ENCODE assay signal across 1 cellular context in the genomic region with DNA sequence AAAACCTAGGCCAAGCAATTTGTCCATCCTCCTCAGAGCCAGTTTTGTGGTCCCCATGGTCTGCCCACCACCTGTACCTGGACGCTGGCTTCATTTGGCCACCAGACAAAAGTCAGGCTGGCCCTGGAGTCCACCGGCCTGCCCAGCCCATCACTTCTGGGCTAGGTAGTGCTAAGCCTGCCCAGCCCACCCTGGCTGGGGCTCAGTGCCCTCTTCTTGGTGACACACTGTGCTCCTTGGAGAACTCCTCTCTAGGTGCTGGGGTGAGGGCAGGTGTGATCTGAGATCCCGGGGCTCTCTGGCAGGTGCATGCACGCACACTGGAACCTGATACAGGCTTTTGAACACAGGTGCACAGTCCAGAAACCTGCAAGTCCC.
TF ChIP-seq lines count a peak whose summit lies in the region.

No MANE protein-coding gene starts in this region.

TF ChIP-seq in GM23338, 12 proteins besides CTCF, POLR2A, EP300 and RAD21 (continued from another document):
- TF ChIP-seq, protein P1, sequence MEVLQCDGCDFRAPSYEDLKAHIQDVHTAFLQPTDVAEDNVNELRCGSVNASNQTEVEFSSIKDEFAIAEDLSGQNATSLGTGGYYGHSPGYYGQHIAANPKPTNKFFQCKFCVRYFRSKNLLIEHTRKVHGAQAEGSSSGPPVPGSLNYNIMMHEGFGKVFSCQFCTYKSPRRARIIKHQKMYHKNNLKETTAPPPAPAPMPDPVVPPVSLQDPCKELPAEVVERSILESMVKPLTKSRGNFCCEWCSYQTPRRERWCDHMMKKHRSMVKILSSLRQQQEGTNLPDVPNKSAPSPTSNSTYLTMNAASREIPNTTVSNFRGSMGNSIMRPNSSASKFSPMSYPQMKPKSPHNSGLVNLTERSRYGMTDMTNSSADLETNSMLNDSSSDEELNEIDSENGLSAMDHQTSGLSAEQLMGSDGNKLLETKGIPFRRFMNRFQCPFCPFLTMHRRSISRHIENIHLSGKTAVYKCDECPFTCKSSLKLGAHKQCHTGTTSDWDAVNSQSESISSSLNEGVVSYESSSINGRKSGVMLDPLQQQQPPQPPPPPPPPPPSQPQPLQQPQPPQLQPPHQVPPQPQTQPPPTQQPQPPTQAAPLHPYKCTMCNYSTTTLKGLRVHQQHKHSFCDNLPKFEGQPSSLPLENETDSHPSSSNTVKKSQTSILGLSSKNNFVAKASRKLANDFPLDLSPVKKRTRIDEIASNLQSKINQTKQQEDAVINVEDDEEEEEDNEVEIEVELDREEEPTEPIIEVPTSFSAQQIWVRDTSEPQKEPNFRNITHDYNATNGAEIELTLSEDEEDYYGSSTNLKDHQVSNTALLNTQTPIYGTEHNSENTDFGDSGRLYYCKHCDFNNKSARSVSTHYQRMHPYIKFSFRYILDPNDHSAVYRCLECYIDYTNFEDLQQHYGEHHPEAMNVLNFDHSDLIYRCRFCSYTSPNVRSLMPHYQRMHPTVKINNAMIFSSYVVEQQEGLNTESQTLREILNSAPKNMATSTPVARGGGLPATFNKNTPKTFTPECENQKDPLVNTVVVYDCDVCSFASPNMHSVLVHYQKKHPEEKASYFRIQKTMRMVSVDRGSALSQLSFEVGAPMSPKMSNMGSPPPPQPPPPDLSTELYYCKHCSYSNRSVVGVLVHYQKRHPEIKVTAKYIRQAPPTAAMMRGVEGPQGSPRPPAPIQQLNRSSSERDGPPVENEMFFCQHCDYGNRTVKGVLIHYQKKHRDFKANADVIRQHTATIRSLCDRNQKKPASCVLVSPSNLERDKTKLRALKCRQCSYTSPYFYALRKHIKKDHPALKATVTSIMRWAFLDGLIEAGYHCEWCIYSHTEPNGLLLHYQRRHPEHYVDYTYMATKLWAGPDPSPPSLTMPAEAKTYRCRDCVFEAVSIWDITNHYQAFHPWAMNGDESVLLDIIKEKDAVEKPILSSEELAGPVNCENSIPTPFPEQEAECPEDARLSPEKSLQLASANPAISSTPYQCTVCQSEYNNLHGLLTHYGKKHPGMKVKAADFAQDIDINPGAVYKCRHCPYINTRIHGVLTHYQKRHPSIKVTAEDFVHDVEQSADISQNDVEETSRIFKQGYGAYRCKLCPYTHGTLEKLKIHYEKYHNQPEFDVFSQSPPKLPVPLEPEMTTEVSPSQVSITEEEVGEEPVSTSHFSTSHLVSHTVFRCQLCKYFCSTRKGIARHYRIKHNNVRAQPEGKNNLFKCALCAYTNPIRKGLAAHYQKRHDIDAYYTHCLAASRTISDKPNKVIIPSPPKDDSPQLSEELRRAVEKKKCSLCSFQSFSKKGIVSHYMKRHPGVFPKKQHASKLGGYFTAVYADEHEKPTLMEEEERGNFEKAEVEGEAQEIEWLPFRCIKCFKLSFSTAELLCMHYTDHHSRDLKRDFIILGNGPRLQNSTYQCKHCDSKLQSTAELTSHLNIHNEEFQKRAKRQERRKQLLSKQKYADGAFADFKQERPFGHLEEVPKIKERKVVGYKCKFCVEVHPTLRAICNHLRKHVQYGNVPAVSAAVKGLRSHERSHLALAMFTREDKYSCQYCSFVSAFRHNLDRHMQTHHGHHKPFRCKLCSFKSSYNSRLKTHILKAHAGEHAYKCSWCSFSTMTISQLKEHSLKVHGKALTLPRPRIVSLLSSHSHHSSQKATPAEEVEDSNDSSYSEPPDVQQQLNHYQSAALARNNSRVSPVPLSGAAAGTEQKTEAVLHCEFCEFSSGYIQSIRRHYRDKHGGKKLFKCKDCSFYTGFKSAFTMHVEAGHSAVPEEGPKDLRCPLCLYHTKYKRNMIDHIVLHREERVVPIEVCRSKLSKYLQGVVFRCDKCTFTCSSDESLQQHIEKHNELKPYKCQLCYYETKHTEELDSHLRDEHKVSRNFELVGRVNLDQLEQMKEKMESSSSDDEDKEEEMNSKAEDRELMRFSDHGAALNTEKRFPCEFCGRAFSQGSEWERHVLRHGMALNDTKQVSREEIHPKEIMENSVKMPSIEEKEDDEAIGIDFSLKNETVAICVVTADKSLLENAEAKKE (CRISPR knock-in tag; IDR thresholded peaks at IDR 0.05) = no peak
TF ChIP-seq in GM23338: peak in this region for 0.
